In the genomic region with DNA sequence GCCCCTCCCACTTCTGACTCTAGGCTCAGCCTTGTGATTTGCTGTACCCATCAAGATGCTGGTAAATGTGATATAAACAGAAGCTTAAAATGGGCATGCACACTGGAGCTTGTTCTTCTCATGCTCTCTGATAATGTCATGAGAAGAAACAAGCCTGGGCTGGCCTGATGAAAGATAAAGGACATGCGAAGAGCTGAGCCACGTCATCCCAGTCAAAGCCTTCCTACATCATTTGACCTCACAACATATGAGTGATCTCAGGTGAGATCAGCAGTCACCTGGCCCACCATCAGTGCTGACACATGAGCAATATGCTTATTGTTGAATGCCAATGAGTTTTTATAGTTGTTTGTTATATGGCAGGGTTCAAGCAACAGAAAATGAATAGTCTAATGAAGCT, we compare ENCODE assay signal across 8 cellular contexts.
"Had no signal": no experiment of that assay in that cellular context is flagged by ENCODE, and none has a peak within 500 bp of the region (broad histone marks: within the 10 kb centered on the region; RNA-seq: fewer than 3 reads in every experiment).

No MANE protein-coding gene starts in this region.

- FAIRE-seq: H1, H54, HTR-8/SVneo, K562 had no signal

- H3K4me3 ChIP-seq: GM23338, K562 had no signal

- DNase-seq: H9, HCEC 1CT, IMR-90 had no signal

- H3K4me2 ChIP-seq: GM23338 had no signal
